8 cellular contexts compared by ENCODE assay signal in the genomic region with DNA sequence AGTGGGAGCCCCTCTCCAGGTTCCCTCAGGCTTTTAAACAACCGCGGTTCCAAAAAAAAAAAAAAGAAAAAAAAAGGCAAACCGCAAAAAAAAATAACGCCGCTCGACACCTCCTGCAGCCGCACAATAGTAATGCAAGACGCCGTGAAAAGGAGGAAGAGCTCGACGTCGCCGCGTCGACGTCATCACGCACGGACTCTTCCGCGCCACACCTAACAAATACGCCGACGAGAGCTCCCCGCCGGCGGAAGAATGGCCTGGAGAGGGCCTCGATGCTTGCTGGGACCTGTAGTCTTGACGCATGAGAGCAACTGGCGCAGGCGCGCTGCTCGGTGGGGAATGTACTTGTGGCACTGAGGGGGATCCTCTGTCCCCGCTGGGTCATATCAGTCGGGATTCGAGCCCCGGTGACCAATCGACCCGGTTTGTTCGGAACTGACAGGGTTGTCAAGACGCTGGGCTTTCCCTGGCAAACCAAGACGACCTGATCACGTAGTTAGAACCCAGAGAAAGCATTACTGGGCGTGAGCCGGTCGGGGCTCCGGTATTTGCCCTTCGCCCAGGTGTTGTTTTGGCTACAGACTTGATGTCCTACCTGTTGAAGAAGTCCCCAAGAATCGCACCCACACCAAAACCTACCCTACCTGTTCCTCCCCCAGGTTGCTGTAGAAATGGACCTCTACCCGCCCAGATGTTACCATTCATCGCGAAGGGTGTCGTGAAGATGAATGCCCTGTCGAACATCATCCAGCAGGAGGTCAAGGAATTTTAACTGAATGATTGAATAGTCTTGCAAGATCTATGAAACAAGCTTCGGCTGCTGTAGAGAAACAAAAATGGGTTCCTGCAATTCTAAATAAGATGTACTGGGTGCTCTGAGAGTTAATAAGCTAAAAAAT.
DNase-seq lines count a peak whose midpoint lies in the region; ATAC-seq and TF ChIP-seq lines count a peak whose summit lies in the region.

A gene (minus strand): TSS at position 131 of the 899 bp plus-strand sequence. CDS start 166 bp downstream, outside the sequence.

- peak; percentile 96 for DNase-seq in AG09319 (ENCODE audit: extremely low read depth, low read depth)
- peak; percentile 91 to 98 for DNase-seq in NCI-H446 (lab: John Stamatoyannopoulos, UW)
- peak; percentile 95 to 96 for DNase-seq in cerebellar nuclear complex (lab: John Stamatoyannopoulos, UW)
- peak; percentile 99 for DNase-seq in islet precursor cell
- DNase-seq in stimulated activated CD4-positive, alpha-beta T cell treated with anti-CD3 and anti-CD28 coated beads, Interleukin-15, amount 100 ng/mL, for 1 hour (ENCODE audit: low read depth in 1 of 2, low spot score in 1 of 2) = peak; percentile 89 to 90

- peak; percentile 27 for TF ChIP-seq CTCF in AG09319 (IDR thresholded peaks at IDR 0.05; ENCODE audit: low read depth, low read length)

- peak; percentile 97 for ATAC-seq in GM19023 (IDR thresholded peaks at IDR 0.05; ENCODE audit: unreplicated experiment)
- peak; percentile 97 for ATAC-seq in HG03342 (IDR thresholded peaks at IDR 0.05; ENCODE audit: unreplicated experiment)
- peak; percentile 98 for ATAC-seq in activated CD4-positive, CD25-positive, alpha-beta regulatory T cell treated with anti-CD3 and anti-CD28 coated beads, Interleukin-2, amount 50 U/mL, for 24 hours

Comparison
In these comparisons a context has a peak if more than half of its experiments do, and no peak if none do; other contexts are left out.
1. Peak in every context shown above with its lines: DNase-seq and ATAC-seq.